Comparison of ENCODE assay signal across 17 cellular contexts in the genomic region with DNA sequence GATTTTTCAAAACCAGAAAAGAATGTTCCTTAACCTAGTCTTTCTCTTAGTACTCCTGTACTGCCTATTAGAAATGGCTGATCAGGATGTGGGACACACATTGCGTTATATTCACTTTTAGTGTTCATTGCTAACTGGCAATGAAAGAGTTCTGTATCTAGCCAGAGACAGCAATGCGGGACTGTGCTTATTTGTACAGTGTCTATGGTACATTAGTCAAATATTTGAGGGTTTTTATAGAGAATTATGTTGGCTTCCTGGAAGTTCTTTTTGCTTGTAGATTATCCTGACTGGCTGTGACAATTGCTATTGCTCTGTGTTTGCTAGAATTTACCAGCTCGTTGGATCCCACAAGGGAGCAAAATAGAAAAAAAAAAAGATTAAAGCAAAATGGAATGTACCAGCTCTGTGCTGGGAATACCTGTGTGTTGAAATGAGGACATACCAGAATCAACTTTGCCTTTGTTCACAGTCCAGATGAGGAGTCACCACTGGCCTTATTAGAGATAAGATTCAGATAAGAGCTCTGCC. TPM values are rescaled to one million over a fixed set of nuclear protein-coding genes. Genes with fewer than 3 reads are reported as not detected.
DNase-seq lines count a peak whose midpoint lies in the region; ATAC-seq, FAIRE-seq and TF ChIP-seq lines count a peak whose summit lies in the region.
"Had no signal": no experiment of that assay in that cellular context is flagged by ENCODE, and none has a peak within 500 bp of the region (broad histone marks: within the 10 kb centered on the region; RNA-seq: fewer than 3 reads in every experiment).

No MANE protein-coding gene starts in this region.

- H3K4me3 Mint-ChIP-seq in activated naive CD8-positive, alpha-beta T cell treated with anti-CD3 and anti-CD28 coated beads, Interleukin-2, amount 50 U/mL, for 24 hours = no peak overlapping the region
- H3K4me3 Mint-ChIP-seq: activated CD4-positive, alpha-beta memory T cell treated with anti-CD3 and anti-CD28 coated beads, Interleukin-2, amount 10 ng/mL, durations not matched to agents 7 days and 5 days; activated naive CD4-positive, alpha-beta T cell treated with anti-CD3 and anti-CD28 coated beads, Interleukin-2, amount 10 ng/mL, durations not matched to agents 7 days and 5 days; CD4-positive, CD25-positive, alpha-beta regulatory T cell; T-cell had no signal

- H3K9me3 ChIP-seq in hepatocyte (ENCODE audit: low read depth) = no peaks in the 10 kb centered on the region

- no peaks in the 10 kb centered on the region for H3K9me3 Mint-ChIP-seq in activated naive CD8-positive, alpha-beta T cell treated with anti-CD3 and anti-CD28 coated beads, Interleukin-2, amount 50 U/mL, for 24 hours
- H3K9me3 Mint-ChIP-seq: activated CD4-positive, alpha-beta memory T cell treated with anti-CD3 and anti-CD28 coated beads, Interleukin-2, amount 10 ng/mL, durations not matched to agents 7 days and 5 days had no signal

- H2AFZ ChIP-seq in hepatocyte = peak overlapping the region; percentile 10

- H3K4me1 ChIP-seq in hepatocyte (ENCODE audit: insufficient read depth) = peaks cover 36% of the 10 kb centered on the region

- H3K4me1 Mint-ChIP-seq in activated naive CD8-positive, alpha-beta T cell treated with anti-CD3 and anti-CD28 coated beads, Interleukin-2, amount 50 U/mL, for 24 hours = peaks cover 5% of the 10 kb centered on the region

- no peak overlapping the region for H3K27ac Mint-ChIP-seq in activated naive CD8-positive, alpha-beta T cell treated with anti-CD3 and anti-CD28 coated beads, Interleukin-2, amount 50 U/mL, for 24 hours
- H3K27ac Mint-ChIP-seq: activated CD4-positive, alpha-beta memory T cell treated with anti-CD3 and anti-CD28 coated beads, Interleukin-2, amount 10 ng/mL, durations not matched to agents 7 days and 5 days; activated naive CD4-positive, alpha-beta T cell treated with anti-CD3 and anti-CD28 coated beads, Interleukin-2, amount 10 ng/mL, durations not matched to agents 7 days and 5 days; CD4-positive, CD25-positive, alpha-beta regulatory T cell; T-cell had no signal

- TF ChIP-seq CTCF in hepatocyte (IDR thresholded peaks at IDR 0.05; ENCODE audit: poor library complexity) = no peak

- no peak for FAIRE-seq in RCC 7860 (lab: Jason Lieb, UNC)

- H3K9me2 ChIP-seq in hepatocyte (replicated peaks; ENCODE audit: insufficient read depth) = no peaks in the 10 kb centered on the region

- H3K4me2 ChIP-seq in hepatocyte = peak overlapping the region; percentile 17

- 21% methylated on average over 3 of the region's 3 CpGs for WGBS in hepatocyte (ENCODE audit: low lambda C conversion rate, missing lambda C conversion rate)

- H3K27ac ChIP-seq in hepatocyte (peak overlapping the region; percentile 74), skin epidermis (peak overlapping the region in 14 of 21 experiments; percentile 8 to 88 (median 56))

- H3K79me2 ChIP-seq in hepatocyte = no peaks in the 10 kb centered on the region

- no peaks in the 10 kb centered on the region for H3K36me3 Mint-ChIP-seq in activated naive CD8-positive, alpha-beta T cell treated with anti-CD3 and anti-CD28 coated beads, Interleukin-2, amount 50 U/mL, for 24 hours (ENCODE audit: low read depth)
- H3K36me3 Mint-ChIP-seq: T-cell had no signal

- no peak for ATAC-seq in GM18873 (IDR thresholded peaks at IDR 0.05; ENCODE audit: low FRiP score, unreplicated experiment)
- ATAC-seq in GM19397 (IDR thresholded peaks at IDR 0.05; ENCODE audit: unreplicated experiment) = no peak
- ATAC-seq in activated naive CD8-positive, alpha-beta T cell treated with anti-CD3 and anti-CD28 coated beads, Interleukin-2, amount 50 U/mL, for 24 hours = no peak
- ATAC-seq: T-cell had no signal

- no peaks in the 10 kb centered on the region for H3K27me3 Mint-ChIP-seq in activated naive CD8-positive, alpha-beta T cell treated with anti-CD3 and anti-CD28 coated beads, Interleukin-2, amount 50 U/mL, for 24 hours

- H3K4me3 ChIP-seq in hepatocyte (no peak overlapping the region), skin epidermis (no peak overlapping the region)
- H3K4me3 ChIP-seq: dorsolateral prefrontal cortex had no signal

- no peaks in the 10 kb centered on the region for H3K36me3 ChIP-seq in hepatocyte (replicated peaks; ENCODE audit: insufficient read depth, low read depth)

- H4K20me1 ChIP-seq in hepatocyte (ENCODE audit: insufficient read depth, poor library complexity, severe bottlenecking) = no peaks in the 10 kb centered on the region

- DNase-seq in EL (peak; percentile 59), amniotic epithelial cell (ENCODE audit: low read depth) (peak; percentile 92), hepatocyte (ENCODE audit: low spot score) (peak; percentile 48), RCC 7860 (ENCODE audit: low spot score) (no peak)
- DNase-seq in activated naive CD8-positive, alpha-beta T cell treated with anti-CD3 and anti-CD28 coated beads, Interleukin-2, amount 50 U/mL, for 24 hours = no peak
- DNase-seq: activated CD4-positive, alpha-beta memory T cell treated with anti-CD3 and anti-CD28 coated beads, Interleukin-2, amount 10 ng/mL, durations not matched to agents 7 days and 5 days; activated naive CD4-positive, alpha-beta T cell treated with anti-CD3 and anti-CD28 coated beads, Interleukin-2, amount 10 ng/mL, durations not matched to agents 7 days and 5 days; CD4-positive, CD25-positive, alpha-beta regulatory T cell; dorsolateral prefrontal cortex; GOT3; hippocampal formation; NCI-H1694 treated with DMSO at 0.1 percent for 48 hours; NK-92 treated with Interleukin-12 subunit alpha and Interleukin-12 subunit beta, amount 100 ng/mL, for 24 hours; T-cell had no signal

- H3K27me3 ChIP-seq in hepatocyte = no peaks in the 10 kb centered on the region

RNA-seq across cellular contexts. Expression of a gene that starts 22.4 kb away (rescaled TPM):
- total RNA-seq in hepatocyte = 123 and 127 TPM in 2 replicates
- polyA plus RNA-seq in hepatocyte = 78.8 and 83.6 TPM in 2 replicates

Comparison
In these comparisons a context has a peak if more than half of its experiments do, and no peak if none do; other contexts are left out.
1. DNase-seq: peak in EL (single experiment), amniotic epithelial cell (single experiment) and hepatocyte (single experiment); none in RCC 7860 (single experiment) and activated naive CD8-positive, alpha-beta T cell treated with anti-CD3 and anti-CD28 coated beads, Interleukin-2, amount 50 U/mL, for 24 hours (single experiment).